ENCODE assay signal across 10 cellular contexts in genomic region chr15:96347181-96348111, GRCh38. TPM values are rescaled to one million over a fixed set of nuclear protein-coding genes. Genes with fewer than 3 reads are reported as not detected.
DNase-seq lines count a peak whose midpoint lies in the region; ATAC-seq and TF ChIP-seq lines count a peak whose summit lies in the region.
"Had no signal": no experiment of that assay in that cellular context is flagged by ENCODE, and none has a peak within 500 bp of the region (broad histone marks: within the 10 kb centered on the region; RNA-seq: fewer than 3 reads in every experiment).

No MANE protein-coding gene starts in this region.

- H3K36me3 ChIP-seq in esophagus (ENCODE audit: control insufficient read depth in 2 of 2, insufficient read depth in 2 of 2, low read length in 1 of 2) (no peaks in the 10 kb centered on the region), vagina (no peaks in the 10 kb centered on the region)

- DNase-seq in activated CD8-positive, alpha-beta memory T cell treated with anti-CD3 and anti-CD28 coated beads, Interleukin-2, amount 10 ng/mL, durations not matched to agents 7 days and 5 days = no peak
- no peak for DNase-seq in activated CD8-positive, alpha-beta memory T cell treated with anti-CD3 and anti-CD28 coated beads, Interleukin-2, amount 50 U/mL, for 48 hours
- peak; percentile 45 for DNase-seq in midbrain (lab: John Stamatoyannopoulos, UW)
- DNase-seq in vagina (ENCODE audit: extremely low spot score in 2 of 2) = no peak
- no peak for DNase-seq in CD1c-positive myeloid dendritic cell (ENCODE audit: extremely low spot score)
- DNase-seq: Kasumi-1, SIG-M5 had no signal

- no peaks in the 10 kb centered on the region for H3K9me3 Mint-ChIP-seq in activated CD8-positive, alpha-beta memory T cell treated with anti-CD3 and anti-CD28 coated beads, Interleukin-2, amount 10 ng/mL, durations not matched to agents 7 days and 5 days (ENCODE audit: low read depth)

- ATAC-seq in activated CD8-positive, alpha-beta memory T cell treated with anti-CD3 and anti-CD28 coated beads, Interleukin-2, amount 10 ng/mL, durations not matched to agents 7 days and 5 days = no peak
- ATAC-seq in HG03457 (IDR thresholded peaks at IDR 0.05; ENCODE audit: unreplicated experiment) (no peak), GM21381 (IDR thresholded peaks at IDR 0.05; ENCODE audit: unreplicated experiment) (no peak)

- TF ChIP-seq CTCF in vagina (IDR thresholded peaks at IDR 0.05) = no peak

- intact Hi-C loops in vagina (cut with DNase I) = no loop called here

- peaks cover 4% of the 10 kb centered on the region for H3K36me3 Mint-ChIP-seq in activated CD8-positive, alpha-beta memory T cell treated with anti-CD3 and anti-CD28 coated beads, Interleukin-2, amount 10 ng/mL, durations not matched to agents 7 days and 5 days

- peaks cover 96% of the 10 kb centered on the region for H3K27me3 Mint-ChIP-seq in activated CD8-positive, alpha-beta memory T cell treated with anti-CD3 and anti-CD28 coated beads, Interleukin-2, amount 10 ng/mL, durations not matched to agents 7 days and 5 days

- CTCF ChIA-PET in activated CD8-positive, alpha-beta memory T cell treated with anti-CD3 and anti-CD28 coated beads, Interleukin-2, amount 10 ng/mL, durations not matched to agents 7 days and 5 days (lab: Charles Lee) = no interaction called here

- WGBS in esophagus, 2 donors = 51 to 52% methylated on average over 39 of the region's 39 CpGs

- H3K4me1 Mint-ChIP-seq in activated CD8-positive, alpha-beta memory T cell treated with anti-CD3 and anti-CD28 coated beads, Interleukin-2, amount 10 ng/mL, durations not matched to agents 7 days and 5 days = peaks cover 2% of the 10 kb centered on the region

- H3K27me3 ChIP-seq in esophagus (ENCODE audit: control insufficient read depth in 1 of 2, insufficient read depth in 2 of 2, low read length in 2 of 2) (no peaks in the 10 kb centered on the region), vagina (no peaks in the 10 kb centered on the region)

- peak overlapping the region; percentile 32 for H3K27ac Mint-ChIP-seq in activated CD8-positive, alpha-beta memory T cell treated with anti-CD3 and anti-CD28 coated beads, Interleukin-2, amount 10 ng/mL, durations not matched to agents 7 days and 5 days

- no peak overlapping the region for H3K4me3 Mint-ChIP-seq in activated CD8-positive, alpha-beta memory T cell treated with anti-CD3 and anti-CD28 coated beads, Interleukin-2, amount 10 ng/mL, durations not matched to agents 7 days and 5 days

- H3K4me1 ChIP-seq in esophagus (ENCODE audit: control insufficient read depth in 2 of 2, insufficient read depth in 2 of 2, low read length in 1 of 2) (peaks cover 0 to 5% of the 10 kb centered on the region in 2 donors), vagina (peaks cover 56% of the 10 kb centered on the region)

- H3K27ac ChIP-seq in esophagus (ENCODE audit: low read depth in 2 of 2, low read length in 1 of 2) = peak overlapping the region; percentile 86 to 87
- peak overlapping the region; percentile 99 for H3K27ac ChIP-seq in vagina

- peak overlapping the region; percentile 25 to 27 for H3K4me3 ChIP-seq in esophagus (ENCODE audit: low read depth in 1 of 2, low read length in 2 of 2)
- H3K4me3 ChIP-seq in vagina = peak overlapping the region; percentile 67 to 85

- TF ChIP-seq POLR2A in vagina (IDR thresholded peaks at IDR 0.05) = no peak

- H3K9me3 ChIP-seq in esophagus (ENCODE audit: control insufficient read depth in 2 of 2, insufficient read depth in 1 of 2, low read depth in 1 of 2, low read length in 1 of 2) (peaks cover 0 to 4% of the 10 kb centered on the region in 2 donors), vagina (no peaks in the 10 kb centered on the region)

RNA-seq across cellular contexts. Expression of gene NR2F2, which starts 16.9 kb away (rescaled TPM):
- not detected for total RNA-seq in activated CD8-positive, alpha-beta memory T cell treated with anti-CD3 and anti-CD28 coated beads, Interleukin-2, amount 10 ng/mL, durations not matched to agents 7 days and 5 days
- polyA plus RNA-seq in esophagus = 1 to 10 TPM; 5.0 to 9.3 TPM
- 39.8 TPM for total RNA-seq in vagina

Comparison
In these comparisons a context has a peak if more than half of its experiments do, and no peak if none do; other contexts are left out.
1. RNA of gene NR2F2, which starts 16.9 kb away (total RNA-seq): 39.8 TPM in vagina (single experiment); not detected in activated CD8-positive, alpha-beta memory T cell treated with anti-CD3 and anti-CD28 coated beads, Interleukin-2, amount 10 ng/mL, durations not matched to agents 7 days and 5 days; every median in the first group is over 10 times any median in the second.